In the genomic region with DNA sequence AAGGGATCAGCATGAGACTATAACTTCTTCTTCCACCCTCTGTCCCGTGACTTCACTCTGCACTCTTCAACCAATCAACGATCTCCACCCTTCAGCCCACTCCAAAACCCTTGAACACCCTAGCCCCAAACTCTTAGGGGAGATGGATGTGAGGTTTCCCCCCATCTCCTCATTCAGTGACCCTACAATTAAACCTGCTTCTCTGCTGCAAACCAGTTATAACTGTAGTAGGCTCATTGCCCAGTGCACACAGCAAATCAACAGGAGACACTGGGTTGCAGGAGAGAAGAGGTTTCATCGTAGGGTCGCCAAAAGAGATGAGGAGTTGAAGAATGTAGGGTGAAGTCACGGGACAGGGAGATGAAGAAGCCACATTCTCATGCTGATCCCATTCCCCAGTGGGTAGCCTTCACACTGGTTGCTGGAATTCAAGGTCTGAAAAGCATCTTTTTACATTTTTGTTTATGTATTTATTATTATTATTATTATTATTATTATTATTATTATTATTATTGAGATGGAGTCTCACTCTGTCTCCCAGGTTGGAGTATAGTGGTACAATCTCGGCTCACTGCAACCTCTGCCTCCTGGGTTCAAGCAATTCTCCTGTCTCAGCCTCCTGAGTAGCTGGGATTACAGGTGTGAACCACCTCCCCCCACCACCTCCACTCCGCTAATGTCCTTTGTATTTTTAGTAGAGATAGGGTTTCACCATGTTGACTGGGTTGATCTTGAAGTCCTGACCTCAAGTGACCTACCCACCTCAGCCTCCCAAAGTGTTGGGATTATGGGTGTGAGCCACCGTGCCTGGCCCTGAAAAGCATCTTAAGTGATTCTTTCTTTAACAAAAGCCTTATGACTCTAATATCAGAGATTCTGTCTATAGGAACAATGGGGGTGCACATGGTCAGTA, we compare ENCODE assay signal across 31 cellular contexts. TPM values are rescaled to one million over a fixed set of nuclear protein-coding genes. Genes with fewer than 3 reads are reported as not detected.
"Had no signal": no experiment of that assay in that cellular context is flagged by ENCODE, and none has a peak within 500 bp of the region (broad histone marks: within the 10 kb centered on the region; RNA-seq: fewer than 3 reads in every experiment).

No MANE protein-coding gene starts in this region.

- H3K36me3 Mint-ChIP-seq: activated naive CD4-positive, alpha-beta T cell treated with anti-CD3 and anti-CD28 coated beads, Interleukin-2, amount 10 ng/mL, durations not matched to agents 7 days and 5 days; activated naive CD8-positive, alpha-beta T cell treated with anti-CD3 and anti-CD28 coated beads for 36 hours had no signal

- H3K4me3 ChIP-seq: SJCRH30 had no signal

- H3K4me1 Mint-ChIP-seq: activated CD4-positive, alpha-beta T cell treated with anti-CD3 and anti-CD28 coated beads for 36 hours had no signal

- H3K36me3 ChIP-seq: SJCRH30 had no signal

- H3K9me3 Mint-ChIP-seq: activated CD4-positive, alpha-beta memory T cell treated with anti-CD3 and anti-CD28 coated beads, Interleukin-2, amount 10 ng/mL, durations not matched to agents 7 days and 5 days; activated naive CD4-positive, alpha-beta T cell treated with anti-CD3 and anti-CD28 coated beads, Interleukin-2, amount 10 ng/mL, durations not matched to agents 7 days and 5 days; activated naive CD8-positive, alpha-beta T cell treated with anti-CD3 and anti-CD28 coated beads for 36 hours; activated T-cell treated with anti-CD3 and anti-CD28 coated beads, Interleukin-2, amount 50 U/mL, for 72 hours; activated T-helper 2 cell treated with anti-CD3 and anti-CD28 coated beads, Interferon-gamma antibody, Interleukin-2, Interleukin-4, amounts not matched to agents 10 μg/mL and 5 μg/mL and 100 μg/mL, durations not matched to agents 14 hours and 24 hours and 36 hours had no signal

- H3K9me3 ChIP-seq: SJCRH30, SK-N-SH had no signal

- DNase-seq: activated CD4-positive, alpha-beta memory T cell treated with anti-CD3 and anti-CD28 coated beads, Interleukin-2, amount 10 ng/mL, durations not matched to agents 7 days and 5 days; activated CD4-positive, alpha-beta T cell treated with anti-CD3 and anti-CD28 coated beads for 36 hours; activated CD4-positive, alpha-beta T cell treated with anti-CD3 and anti-CD28 coated beads, Interleukin-2, amount 50 U/mL, for 1 hour; activated gamma-delta T cell treated with Interleukin-2 at 50 U/mL for 16 hours; activated naive CD4-positive, alpha-beta T cell treated with anti-CD3 and anti-CD28 coated beads, Interleukin-2, amount 10 ng/mL, durations not matched to agents 7 days and 5 days; activated naive CD8-positive, alpha-beta T cell treated with anti-CD3 and anti-CD28 coated beads for 36 hours; activated T-cell treated with anti-CD3 and anti-CD28 coated beads for 4 hours; activated T-cell treated with anti-CD3 and anti-CD28 coated beads, Interleukin-2, amount 50 U/mL, for 72 hours; anterior cingulate cortex; Karpas-422; MM.1S; NCI-H1105; NCI-H1436; NCI-H1694 treated with DMSO at 0.1 percent for 48 hours; NCI-H2029 treated with DMSO at 0.1 percent for 48 hours; NCI-H345; NCI-H510A; NCI-H526 treated with DMSO at 0.1 percent for 48 hours; NCI-H82; NK-92 treated with Interleukin-12 subunit alpha and Interleukin-12 subunit beta, amount 100 ng/mL, for 24 hours; OCI-M1; Right ventricle myocardium superior; SJCRH30; SK-N-SH; T-helper 1 cell had no signal

- H3K9ac ChIP-seq: SK-N-SH had no signal

- H3K4me1 ChIP-seq: SJCRH30 had no signal

- H3K4me3 Mint-ChIP-seq: activated CD4-positive, alpha-beta memory T cell treated with anti-CD3 and anti-CD28 coated beads, Interleukin-2, amount 10 ng/mL, durations not matched to agents 7 days and 5 days; activated CD4-positive, alpha-beta T cell treated with anti-CD3 and anti-CD28 coated beads for 36 hours; activated naive CD4-positive, alpha-beta T cell treated with anti-CD3 and anti-CD28 coated beads, Interleukin-2, amount 10 ng/mL, durations not matched to agents 7 days and 5 days; activated naive CD8-positive, alpha-beta T cell treated with anti-CD3 and anti-CD28 coated beads for 36 hours; activated T-cell treated with anti-CD3 and anti-CD28 coated beads, Interleukin-2, amount 50 U/mL, for 72 hours had no signal

- H3K27ac Mint-ChIP-seq: activated CD4-positive, alpha-beta memory T cell treated with anti-CD3 and anti-CD28 coated beads, Interleukin-2, amount 10 ng/mL, durations not matched to agents 7 days and 5 days; activated CD4-positive, alpha-beta T cell treated with anti-CD3 and anti-CD28 coated beads for 36 hours; activated naive CD4-positive, alpha-beta T cell treated with anti-CD3 and anti-CD28 coated beads, Interleukin-2, amount 10 ng/mL, durations not matched to agents 7 days and 5 days; activated naive CD8-positive, alpha-beta T cell treated with anti-CD3 and anti-CD28 coated beads for 36 hours; activated T-cell treated with anti-CD3 and anti-CD28 coated beads, Interleukin-2, amount 50 U/mL, for 72 hours; activated T-helper 2 cell treated with anti-CD3 and anti-CD28 coated beads, Interferon-gamma antibody, Interleukin-2, Interleukin-4, amounts not matched to agents 10 μg/mL and 5 μg/mL and 100 μg/mL, durations not matched to agents 14 hours and 24 hours and 36 hours had no signal

- ATAC-seq: activated CD4-positive, alpha-beta T cell treated with anti-CD3 and anti-CD28 coated beads for 36 hours; activated T-cell treated with anti-CD3 and anti-CD28 coated beads, Interleukin-2, amount 50 U/mL, for 72 hours; Panc1 had no signal

- H3K4me2 ChIP-seq: SK-N-SH had no signal

- H3K27ac ChIP-seq: RWPE1, SJCRH30, VCaP had no signal

RNA-seq across cellular contexts. Expression of gene CYP2S1, which starts 5.8 kb away (rescaled TPM):
- total RNA-seq: activated CD8-positive, alpha-beta memory T cell treated with anti-CD3 and anti-CD28 coated beads for 36 hours; SJCRH30 had no signal

RNA-seq across cellular contexts. Expression of gene AXL, which starts 31.8 kb away (rescaled TPM):
- total RNA-seq: T-helper 2 cell treated with Interferon-gamma antibody and Interleukin-4, amounts not matched to agents 100 ng/mL and 5 ng/mL, for 36 hours had no signal
